In the genomic region with DNA sequence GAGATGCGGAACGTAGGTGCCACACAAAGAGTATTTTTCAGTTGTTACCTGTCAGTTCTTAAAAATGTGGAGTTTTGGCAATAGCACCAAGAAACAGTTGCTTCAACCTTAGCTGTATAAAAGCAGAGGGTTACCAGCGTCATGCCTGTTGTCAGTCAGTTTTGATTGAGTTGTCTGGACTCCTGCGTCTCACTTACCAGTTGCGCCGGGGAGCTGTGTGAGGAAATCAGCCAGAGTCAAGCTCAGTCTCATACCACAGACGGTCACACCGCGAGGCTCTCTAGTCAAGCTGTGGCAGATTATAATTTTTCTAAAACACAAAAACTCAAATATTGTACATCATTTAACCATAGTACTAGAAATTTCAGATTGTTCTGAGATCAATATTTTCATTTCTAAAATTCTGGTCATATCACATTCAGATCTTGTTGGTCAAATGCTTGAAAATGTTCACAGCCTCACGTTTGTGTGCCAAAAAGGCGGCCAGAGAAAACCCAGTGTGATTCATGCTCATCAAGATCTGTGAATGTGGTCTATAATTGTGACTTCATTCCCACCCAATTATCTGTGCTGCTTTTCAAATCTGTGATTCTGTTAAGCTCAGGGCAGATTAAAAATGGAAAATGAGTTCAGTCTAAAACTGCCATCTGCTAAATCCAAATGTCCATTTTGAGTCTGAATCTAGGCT, we compare ENCODE assay signal across 19 cellular contexts. TPM values are rescaled to one million over a fixed set of nuclear protein-coding genes. Genes with fewer than 3 reads are reported as not detected.
DNase-seq lines count a peak whose midpoint lies in the region; ATAC-seq and TF ChIP-seq lines count a peak whose summit lies in the region.
"Had no signal": no experiment of that assay in that cellular context is flagged by ENCODE, and none has a peak within 500 bp of the region (broad histone marks: within the 10 kb centered on the region; RNA-seq: fewer than 3 reads in every experiment).

No MANE protein-coding gene starts in this region.

- H3K4me3 ChIP-seq in ACC112 (ENCODE audit: low read depth, low read length) (no peak overlapping the region), MG63 (no peak overlapping the region)

- H3K4me1 Mint-ChIP-seq in neural crest cell = peaks cover 53% of the 10 kb centered on the region
- H3K4me1 Mint-ChIP-seq: activated CD4-positive, alpha-beta memory T cell treated with anti-CD3 and anti-CD28 coated beads, Interleukin-2, amount 10 ng/mL, durations not matched to agents 7 days and 5 days; activated naive CD8-positive, alpha-beta T cell treated with anti-CD3 and anti-CD28 coated beads for 36 hours; central memory CD8-positive, alpha-beta T cell; natural killer cell had no signal

- peaks cover 5% of the 10 kb centered on the region for H3K36me3 Mint-ChIP-seq in neural crest cell (ENCODE audit: low read depth)
- H3K36me3 Mint-ChIP-seq: activated naive CD8-positive, alpha-beta T cell treated with anti-CD3 and anti-CD28 coated beads for 36 hours; CD8-positive, alpha-beta T cell; natural killer cell had no signal

- no peak for TF ChIP-seq CTCF in neural crest cell (conservative IDR thresholded peaks at IDR 0.05)

- no peak overlapping the region for H3K4me3 Mint-ChIP-seq in neural crest cell
- H3K4me3 Mint-ChIP-seq: activated CD4-positive, alpha-beta memory T cell treated with anti-CD3 and anti-CD28 coated beads, Interleukin-2, amount 10 ng/mL, durations not matched to agents 7 days and 5 days; activated naive CD8-positive, alpha-beta T cell treated with anti-CD3 and anti-CD28 coated beads for 36 hours; activated T-cell treated with anti-CD3 and anti-CD28 coated beads, Interleukin-2, amount 50 U/mL, for 72 hours; CD8-positive, alpha-beta T cell; central memory CD8-positive, alpha-beta T cell; endodermal cell; natural killer cell; stimulated activated naive CD8-positive, alpha-beta T cell treated with anti-CD3 and anti-CD28 coated beads, Interleukin-15, Interleukin-2, amounts not matched to agents 100 ng/mL and 50 ng/mL, for 24 hours had no signal

- H2AFZ ChIP-seq in ACC112 (ENCODE audit: low read length, unreplicated experiment) = no peak overlapping the region

- DNase-seq in MG63 (peak; percentile 45), astrocyte of the hippocampus (ENCODE audit: low read depth, low spot score) (peak; percentile 46), neural crest cell (ENCODE audit: low read depth, low spot score) (no peak), cortex of kidney (lab: John Stamatoyannopoulos, UW) (no peak), SW 1271 (lab: John Stamatoyannopoulos, UW) (no peak), T-helper 9 cell (no peak)
- DNase-seq: activated CD4-positive, alpha-beta memory T cell treated with anti-CD3 and anti-CD28 coated beads, Interleukin-2, amount 10 ng/mL, durations not matched to agents 7 days and 5 days; activated naive CD8-positive, alpha-beta T cell treated with anti-CD3 and anti-CD28 coated beads for 36 hours; activated T-cell treated with anti-CD3 and anti-CD28 coated beads, Interleukin-2, amount 50 U/mL, for 72 hours; CD8-positive, alpha-beta T cell; endodermal cell; foreskin melanocyte; natural killer cell; NCI-H146; NCI-H226 had no signal

- H3K9me3 Mint-ChIP-seq in neural crest cell = no peaks in the 10 kb centered on the region
- H3K9me3 Mint-ChIP-seq: activated CD4-positive, alpha-beta memory T cell treated with anti-CD3 and anti-CD28 coated beads, Interleukin-2, amount 10 ng/mL, durations not matched to agents 7 days and 5 days; activated naive CD8-positive, alpha-beta T cell treated with anti-CD3 and anti-CD28 coated beads for 36 hours; endodermal cell; natural killer cell had no signal

- ATAC-seq in GM19035 (IDR thresholded peaks at IDR 0.05; ENCODE audit: unreplicated experiment) = no peak
- ATAC-seq: activated T-cell treated with anti-CD3 and anti-CD28 coated beads, Interleukin-2, amount 50 U/mL, for 72 hours; CD8-positive, alpha-beta T cell; natural killer cell had no signal

- H3K4me1 ChIP-seq in ACC112 (ENCODE audit: control insufficient read depth, insufficient read depth, low read length, unreplicated experiment) = peaks cover 33% of the 10 kb centered on the region

- H3K27ac Mint-ChIP-seq in neural crest cell (ENCODE audit: unreplicated experiment) = peak overlapping the region; percentile 77
- H3K27ac Mint-ChIP-seq: activated CD4-positive, alpha-beta memory T cell treated with anti-CD3 and anti-CD28 coated beads, Interleukin-2, amount 10 ng/mL, durations not matched to agents 7 days and 5 days; activated naive CD8-positive, alpha-beta T cell treated with anti-CD3 and anti-CD28 coated beads for 36 hours; activated T-cell treated with anti-CD3 and anti-CD28 coated beads, Interleukin-2, amount 50 U/mL, for 72 hours; CD8-positive, alpha-beta T cell; endodermal cell; natural killer cell; stimulated activated naive CD8-positive, alpha-beta T cell treated with anti-CD3 and anti-CD28 coated beads, Interleukin-15, Interleukin-2, amounts not matched to agents 100 ng/mL and 50 ng/mL, for 24 hours had no signal

- H3K36me3 ChIP-seq in ACC112 (ENCODE audit: insufficient read depth, low read length) (no peaks in the 10 kb centered on the region), MG63 (peaks cover 3% of the 10 kb centered on the region; the same call in 1 of the 2 replicates)

- no peaks in the 10 kb centered on the region for H3K27me3 Mint-ChIP-seq in neural crest cell (ENCODE audit: low read depth)

- H3K27ac ChIP-seq in ACC112 (ENCODE audit: low read depth, low read length) = peak overlapping the region; percentile 56

- H3K79me2 ChIP-seq in ACC112 (ENCODE audit: control insufficient read depth, insufficient read depth, low read length, unreplicated experiment) = peaks cover 29% of the 10 kb centered on the region

- no peaks in the 10 kb centered on the region for H3K9me3 ChIP-seq in MG63

- H3K27me3 ChIP-seq in ACC112 (ENCODE audit: insufficient read depth, low read length) (no peaks in the 10 kb centered on the region), MG63 (no peaks in the 10 kb centered on the region)

RNA-seq across cellular contexts. Expression of a gene that starts 37.5 kb away (rescaled TPM):
- total RNA-seq in MG63 (2014; rRNA removed; shearing (Covaris generic); ENCODE audit: low replicate concordance) = 31.8 and 39.1 TPM in 2 replicates
- 88.0 and 90.0 TPM in 2 replicates for total RNA-seq in neural crest cell

Comparison
In these comparisons a context has a peak if more than half of its experiments do, and no peak if none do; other contexts are left out.
1. DNase-seq: peak in MG63 (single experiment) and astrocyte of the hippocampus (single experiment); none in neural crest cell (single experiment), cortex of kidney (single experiment), SW 1271 (0 of 2) and T-helper 9 cell (single experiment).